ENCODE assay signal across 19 cellular contexts in genomic region chr4:120561648-120562047, GRCh38.
"Had no signal": no experiment of that assay in that cellular context is flagged by ENCODE, and none has a peak within 500 bp of the region (broad histone marks: within the 10 kb centered on the region; RNA-seq: fewer than 3 reads in every experiment).

No MANE protein-coding gene starts in this region.

- H3K4me3 ChIP-seq: coronary artery, heart left ventricle, left ventricle myocardium inferior, lower lobe of right lung had no signal

- H3K4me3 Mint-ChIP-seq: immature natural killer cell; memory B cell; natural killer cell treated with Interleukin-12 subunit alpha and Interleukin-12 subunit beta and Interleukin-15 and Interleukin-18, amount 100 ng/mL, for 72 hours had no signal

- H3K36me3 Mint-ChIP-seq: immature natural killer cell; memory B cell; natural killer cell treated with Interleukin-12 subunit alpha and Interleukin-12 subunit beta and Interleukin-15 and Interleukin-18, amount 100 ng/mL, for 72 hours had no signal

- DNase-seq: effector CD8-positive, alpha-beta T cell; heart left ventricle; hypothalamus; immature natural killer cell; kidney; left cardiac atrium; left ventricle myocardium inferior; lower lobe of right lung; midbrain; stimulated activated CD4-positive, alpha-beta T cell treated with anti-CD3 and anti-CD28 coated beads, Interleukin-12 subunit alpha, Interleukin-12 subunit beta, amount 100 ng/mL, for 4 hours; stimulated activated naive CD4-positive, alpha-beta T cell treated with Interleukin-2 at 50 U/mL for 16 hours; trophoblast cell had no signal

- H3K27me3 ChIP-seq: heart left ventricle had no signal

- H3K27me3 Mint-ChIP-seq: memory B cell; natural killer cell treated with Interleukin-12 subunit alpha and Interleukin-12 subunit beta and Interleukin-15 and Interleukin-18, amount 100 ng/mL, for 72 hours had no signal

- H3K27ac Mint-ChIP-seq: immature natural killer cell; memory B cell; natural killer cell treated with Interleukin-12 subunit alpha and Interleukin-12 subunit beta and Interleukin-15 and Interleukin-18, amount 100 ng/mL, for 72 hours had no signal

- H3K27ac ChIP-seq: coronary artery, heart left ventricle, left ventricle myocardium inferior, lower lobe of right lung had no signal

- FAIRE-seq: endometrium, frontal cortex, kidney had no signal

- H3K4me1 Mint-ChIP-seq: immature natural killer cell, memory B cell had no signal

- ATAC-seq: esophagus mucosa; heart left ventricle; left cardiac atrium; lower lobe of right lung; natural killer cell treated with Interleukin-12 subunit alpha and Interleukin-12 subunit beta and Interleukin-15 and Interleukin-18, amount 100 ng/mL, for 72 hours; sciatic nerve had no signal

- H3K4me1 ChIP-seq: heart left ventricle, left ventricle myocardium inferior, lower lobe of right lung had no signal

- H3K36me3 ChIP-seq: heart left ventricle, left ventricle myocardium inferior, lower lobe of right lung had no signal
